9 cellular contexts compared by ENCODE assay signal in genomic region chr6:37807656-37808055, GRCh38. TPM values are rescaled to one million over a fixed set of nuclear protein-coding genes. Genes with fewer than 3 reads are reported as not detected.
DNase-seq lines count a peak whose midpoint lies in the region; ATAC-seq, FAIRE-seq and TF ChIP-seq lines count a peak whose summit lies in the region.
"Had no signal": no experiment of that assay in that cellular context is flagged by ENCODE, and none has a peak within 500 bp of the region (broad histone marks: within the 10 kb centered on the region; RNA-seq: fewer than 3 reads in every experiment).

No MANE protein-coding gene starts in this region.

- no peak overlapping the region for H3K27ac Mint-ChIP-seq in endodermal cell
- H3K27ac Mint-ChIP-seq in activated naive CD4-positive, alpha-beta T cell treated with anti-CD3 and anti-CD28 coated beads, Interleukin-2, amount 10 ng/mL, durations not matched to agents 7 days and 5 days: no peak overlapping the region

- H3K27ac ChIP-seq in endodermal cell (ENCODE audit: low read depth, low read length) (no peak overlapping the region), pancreas (no peak overlapping the region)
- H3K27ac ChIP-seq: cardiac muscle cell had no signal

- H3K36me3 ChIP-seq in endodermal cell (ENCODE audit: control insufficient read depth, insufficient read depth, low read length) (no peaks in the 10 kb centered on the region), pancreas (no peaks in the 10 kb centered on the region)
- H3K36me3 ChIP-seq: cardiac muscle cell had no signal

- DNase-seq in DMS79 treated with DMSO at 0.1 percent for 48 hours (lab: John Stamatoyannopoulos, UW): peak; percentile 96
- peak; percentile 99 for DNase-seq in NCI-H446 treated with DMSO at 0.1 percent for 48 hours (lab: John Stamatoyannopoulos, UW)
- DNase-seq in endodermal cell: peak; percentile 57
- peak in 1 of 6 donors; percentile 11 for DNase-seq in pancreas
- no peak for DNase-seq in activated CD4-positive, CD25-positive, alpha-beta regulatory T cell (lab: John Stamatoyannopoulos, UW)
- no peak for DNase-seq in activated naive CD4-positive, alpha-beta T cell treated with anti-CD3 and anti-CD28 coated beads, Interleukin-2, amount 10 ng/mL, durations not matched to agents 7 days and 5 days
- no peak for DNase-seq in NCI-H345 treated with DMSO at 0.1 percent for 48 hours (lab: John Stamatoyannopoulos, UW; ENCODE audit: unreplicated experiment)

- H3K27me3 Mint-ChIP-seq in endodermal cell (ENCODE audit: insufficient read depth): peaks cover 32% of the 10 kb centered on the region
- H3K27me3 Mint-ChIP-seq in activated naive CD4-positive, alpha-beta T cell treated with anti-CD3 and anti-CD28 coated beads, Interleukin-2, amount 10 ng/mL, durations not matched to agents 7 days and 5 days: peaks cover 24% of the 10 kb centered on the region

- no peak overlapping the region for H3K9ac ChIP-seq in endodermal cell (ENCODE audit: extremely low read depth, low read length, poor library complexity, severe bottlenecking)

- no peak overlapping the region for H3K4me3 ChIP-seq in endodermal cell (ENCODE audit: low read length)
- no peak overlapping the region for H3K4me3 ChIP-seq in pancreas
- H3K4me3 ChIP-seq: cardiac muscle cell had no signal

- no peaks in the 10 kb centered on the region for H3K36me3 Mint-ChIP-seq in endodermal cell (ENCODE audit: low read depth)
- no peaks in the 10 kb centered on the region for H3K36me3 Mint-ChIP-seq in activated naive CD4-positive, alpha-beta T cell treated with anti-CD3 and anti-CD28 coated beads, Interleukin-2, amount 10 ng/mL, durations not matched to agents 7 days and 5 days

- H3K27me3 ChIP-seq in endodermal cell (ENCODE audit: control insufficient read depth, insufficient read depth, low read length, poor library complexity, severe bottlenecking): no peaks in the 10 kb centered on the region
- no peaks in the 10 kb centered on the region for H3K27me3 ChIP-seq in pancreas

- 87% methylated on average over 4 to 6 of the region's 6 CpGs for WGBS in endodermal cell (ENCODE audit: insufficient coverage in 1 of 2, insufficient read length in 1 of 2), 2 experiments
- WGBS in pancreas, 2 donors: 42 to 46% methylated on average over 6 of the region's 6 CpGs

- no peaks in the 10 kb centered on the region for H3K9me3 Mint-ChIP-seq in endodermal cell
- H3K9me3 Mint-ChIP-seq in activated naive CD4-positive, alpha-beta T cell treated with anti-CD3 and anti-CD28 coated beads, Interleukin-2, amount 10 ng/mL, durations not matched to agents 7 days and 5 days: no peaks in the 10 kb centered on the region

- CTCF ChIA-PET in activated naive CD4-positive, alpha-beta T cell treated with anti-CD3 and anti-CD28 coated beads, Interleukin-2, amount 10 ng/mL, durations not matched to agents 7 days and 5 days (lab: Charles Lee): no interaction called here

- FAIRE-seq in pancreas (lab: Jason Lieb, UNC): no peak

- H3K4me1 ChIP-seq in endodermal cell (ENCODE audit: control insufficient read depth, insufficient read depth, low read length) (no peaks in the 10 kb centered on the region), pancreas (no peaks in the 10 kb centered on the region)

- intact Hi-C loops in pancreas (cut with DNase I): no loop called here

- peak; percentile 36 for TF ChIP-seq CTCF in endodermal cell (conservative IDR thresholded peaks at IDR 0.05)
- no peak for TF ChIP-seq CTCF in pancreas (IDR thresholded peaks at IDR 0.05)

- peaks cover 2% of the 10 kb centered on the region for H3K4me1 Mint-ChIP-seq in endodermal cell
- no peaks in the 10 kb centered on the region for H3K4me1 Mint-ChIP-seq in activated naive CD4-positive, alpha-beta T cell treated with anti-CD3 and anti-CD28 coated beads, Interleukin-2, amount 10 ng/mL, durations not matched to agents 7 days and 5 days

- H3K9me3 ChIP-seq in endodermal cell (ENCODE audit: control insufficient read depth, low read length): no peaks in the 10 kb centered on the region
- no peaks in the 10 kb centered on the region for H3K9me3 ChIP-seq in pancreas

- no peak overlapping the region for H3K4me3 Mint-ChIP-seq in endodermal cell
- H3K4me3 Mint-ChIP-seq in activated naive CD4-positive, alpha-beta T cell treated with anti-CD3 and anti-CD28 coated beads, Interleukin-2, amount 10 ng/mL, durations not matched to agents 7 days and 5 days: no peak overlapping the region

- ATAC-seq in pancreas (peak; percentile 50 to 84 (median 68)), GM19324 (IDR thresholded peaks at IDR 0.05; ENCODE audit: low FRiP score, unreplicated experiment) (no peak)

RNA-seq across cellular contexts. Expression of gene ZFAND3, which starts 11.9 kb away (rescaled TPM):
- 10 to 100 TPM; 67.1 to 86.2 TPM for total RNA-seq in endodermal cell
- 105 TPM for polyA plus RNA-seq in endodermal cell (2013, experiment 1 of 2)
- 99.2 TPM for polyA plus RNA-seq in endodermal cell (2013, experiment 2 of 2)
- total RNA-seq in pancreas: 10 to 100 TPM; 22.9 to 49.8 (median 32.7) TPM
- 10 to 100 TPM; 13.1 to 16.8 TPM for polyA plus RNA-seq in pancreas

Comparison
In these comparisons a context has a peak if more than half of its experiments do, and no peak if none do; other contexts are left out.
1. DNase-seq: peak in DMS79 treated with DMSO at 0.1 percent for 48 hours (single experiment), NCI-H446 treated with DMSO at 0.1 percent for 48 hours (single experiment) and endodermal cell (single experiment); none in activated CD4-positive, CD25-positive, alpha-beta regulatory T cell (0 of 4), activated naive CD4-positive, alpha-beta T cell treated with anti-CD3 and anti-CD28 coated beads, Interleukin-2, amount 10 ng/mL, durations not matched to agents 7 days and 5 days (single experiment) and NCI-H345 treated with DMSO at 0.1 percent for 48 hours (single experiment).